Comparison of ENCODE assay signal across 8 cellular contexts in the genomic region with DNA sequence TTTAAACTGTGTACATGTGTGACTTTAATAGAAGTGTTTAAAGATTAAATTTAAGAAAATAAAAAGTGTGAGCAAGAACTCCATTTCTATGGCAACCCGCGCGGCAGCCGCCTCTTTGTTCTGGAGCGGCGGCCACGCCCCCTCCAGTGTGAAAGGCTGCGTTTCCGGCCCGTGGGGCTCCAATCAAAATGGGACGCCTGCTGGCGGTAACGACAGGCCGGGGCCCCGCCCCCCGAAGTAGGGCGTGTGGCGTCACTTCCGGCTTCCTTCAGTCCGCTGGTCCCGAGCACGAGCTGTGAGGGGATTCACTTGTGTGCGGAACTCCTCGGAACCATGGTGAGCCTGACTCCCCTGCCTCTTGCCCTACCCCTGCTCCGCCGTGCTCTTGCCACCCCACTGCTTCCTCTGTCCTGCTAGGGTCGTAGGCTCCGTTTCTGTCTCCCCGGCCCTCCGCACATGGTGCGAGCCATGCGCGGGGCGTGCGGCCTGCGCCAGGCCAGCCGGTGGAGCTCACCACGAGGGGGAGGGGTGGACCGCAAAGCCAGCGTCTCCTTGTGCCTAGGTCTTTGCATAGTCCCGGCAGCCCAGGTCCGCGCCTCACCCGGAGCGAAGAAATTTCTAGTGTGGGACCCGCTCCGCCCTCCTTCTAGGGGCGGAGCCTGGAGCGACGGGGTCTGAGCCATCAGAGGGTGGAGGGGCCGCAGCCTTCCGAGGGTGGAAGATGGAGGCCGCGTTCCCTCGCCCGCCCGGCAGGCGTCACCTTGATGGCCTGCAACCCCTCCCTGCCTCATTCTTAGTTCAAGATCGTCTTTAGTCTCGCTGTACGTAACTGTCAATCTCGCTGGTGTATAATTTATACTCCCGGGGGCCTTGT. TPM values are rescaled to one million over a fixed set of nuclear protein-coding genes. Genes with fewer than 3 reads are reported as not detected.
A peak's percentile ranks its signal among the peaks of the same experiment; 100 is the strongest.
DNase-seq lines count a peak whose midpoint lies in the region; ATAC-seq and TF ChIP-seq lines count a peak whose summit lies in the region.

A gene (plus strand): TSS at position 271 of the 874 bp plus-strand sequence. CDS start 63 bp downstream, at position 334.

- peak within 1 kb of the TSS; percentile 99 for H3K27ac Mint-ChIP-seq in T-helper 17 cell

- peaks cover 13% of the 10 kb centered on the region for H3K4me1 Mint-ChIP-seq in T-helper 17 cell

- intact Hi-C loops in left ventricle myocardium inferior (cut with micrococcal nuclease), result no loop called here
- intact Hi-C loops in prostate gland (cut with DNase I), result loop anchor here (5.0 kb wide), 2 partner anchors 113 to 228 kb away; a partner anchor contains a TSS

- no peaks in the 10 kb centered on the region for H3K27me3 Mint-ChIP-seq in T-helper 17 cell

- peaks cover 43% of the 10 kb centered on the region for H3K36me3 ChIP-seq in left ventricle myocardium inferior
- no peaks in the 10 kb centered on the region for H3K36me3 ChIP-seq in prostate gland
- H3K36me3 ChIP-seq in urinary bladder (ENCODE audit: insufficient read depth), result peaks cover 3% of the 10 kb centered on the region

- peak within 1 kb of the TSS; percentile 98 for H3K4me3 Mint-ChIP-seq in T-helper 17 cell

- DNase-seq in NCI-H1694 treated with DMSO at 0.1 percent for 48 hours (lab: John Stamatoyannopoulos, UW), result peak; percentile 89
- DNase-seq in T-helper 17 cell, result peak; percentile 95 to 97 (median 96)
- peak; percentile 58 to 99 (median 92) for DNase-seq in amygdala (lab: John Stamatoyannopoulos, UW)
- DNase-seq in left ventricle myocardium inferior, result peak; percentile 98
- peak; percentile 97 for DNase-seq in prostate gland (ENCODE audit: low spot score)

- ATAC-seq in GM18498 (IDR thresholded peaks at IDR 0.05; ENCODE audit: unreplicated experiment) (peak; percentile 97), HG02938 (IDR thresholded peaks at IDR 0.05; ENCODE audit: unreplicated experiment) (peak; percentile 91), T-helper 17 cell (peak; percentile 92)

- WGBS in prostate gland, result under 1% methylated on average over 42 of the region's 63 CpGs
- under 1% methylated on average over 63 of the region's 63 CpGs for WGBS in urinary bladder

- TF ChIP-seq CTCF in left ventricle myocardium inferior (IDR thresholded peaks at IDR 0.05; ENCODE audit: borderline replicate concordance) (peak; percentile 47), prostate gland (IDR thresholded peaks at IDR 0.05) (peak in 3 of 4 experiments; percentile 14 to 48 (median 22))

- H3K4me1 ChIP-seq in left ventricle myocardium inferior (peaks cover 40% of the 10 kb centered on the region), prostate gland (replicated peaks) (no peaks in the 10 kb centered on the region), urinary bladder (ENCODE audit: insufficient read depth) (no peaks in the 10 kb centered on the region)

- H3K4me3 ChIP-seq in left ventricle myocardium inferior (peak within 1 kb of the TSS; percentile 88), prostate gland (peak within 1 kb of the TSS; percentile 89 to 97), urinary bladder (ENCODE audit: low read depth, low read length) (peak within 1 kb of the TSS; percentile 89)

- H3K9me3 ChIP-seq in T-helper 17 cell (ENCODE audit: control insufficient read depth, low read length, poor library complexity, severe bottlenecking) (no peaks in the 10 kb centered on the region), left ventricle myocardium inferior (replicated peaks) (no peaks in the 10 kb centered on the region), prostate gland (no peaks in the 10 kb centered on the region)

- H3K27ac ChIP-seq in left ventricle myocardium inferior (replicated peaks) (peak within 1 kb of the TSS; percentile 88), prostate gland (peak within 1 kb of the TSS; percentile 81 to 83), urinary bladder (ENCODE audit: low read depth) (peak within 1 kb of the TSS; percentile 38)

- H3K36me3 Mint-ChIP-seq in T-helper 17 cell (ENCODE audit: low read depth), result no peaks in the 10 kb centered on the region

- H3K27me3 ChIP-seq in left ventricle myocardium inferior (ENCODE audit: low read depth) (no peaks in the 10 kb centered on the region), prostate gland (replicated peaks; ENCODE audit: insufficient read depth) (no peaks in the 10 kb centered on the region)

- peak; percentile 71 for TF ChIP-seq POLR2A in prostate gland (IDR thresholded peaks at IDR 0.05)

RNA-seq across cellular contexts. Expression of the gene that starts here (rescaled TPM):
- total RNA-seq in T-helper 17 cell (100 to 1,000 TPM; 197 to 229 TPM), left ventricle myocardium inferior (91.7 TPM), prostate gland (100 to 1,000 TPM in 1 of 2 donors, 10 to 100 TPM in 1; 86.7 to 116 TPM), urinary bladder (206 TPM)
- polyA plus RNA-seq in urinary bladder, result 88.8 TPM

Comparison
In these comparisons a context has a peak if more than half of its experiments do, and no peak if none do; other contexts are left out.
1. Peak in every context shown above with its lines: DNase-seq, ATAC-seq, H3K4me3 ChIP-seq and H3K27ac ChIP-seq.
2. H3K27ac ChIP-seq: peak in every context shown above with its lines; median percentile 88 in left ventricle myocardium inferior; 82 in prostate gland; 38 in urinary bladder.